ENCODE assay signal across 17 cellular contexts in genomic region chr5:123882946-123883345, GRCh38.
A peak's percentile ranks its signal among the peaks of the same experiment; 100 is the strongest.
DNase-seq lines count a peak whose midpoint lies in the region; ATAC-seq, FAIRE-seq and TF ChIP-seq lines count a peak whose summit lies in the region.
"Had no signal": no experiment of that assay in that cellular context is flagged by ENCODE, and none has a peak within 500 bp of the region (broad histone marks: within the 10 kb centered on the region; RNA-seq: fewer than 3 reads in every experiment).

No MANE protein-coding gene starts in this region.

- no peaks in the 10 kb centered on the region for H3K9me3 ChIP-seq in A549
- H3K9me3 ChIP-seq in HEK293 (ENCODE audit: control insufficient read depth, insufficient read depth, low read depth, low read length): no peaks in the 10 kb centered on the region
- H3K9me3 ChIP-seq: SJSA1 had no signal

- H3K4me1 Mint-ChIP-seq in glutamatergic neuron (ENCODE audit: low read depth, unreplicated experiment): peaks cover 12% of the 10 kb centered on the region

- H3K27me3 Mint-ChIP-seq in glutamatergic neuron (ENCODE audit: unreplicated experiment): no peaks in the 10 kb centered on the region
- H3K27me3 Mint-ChIP-seq: activated naive CD8-positive, alpha-beta T cell had no signal

- ATAC-seq in A549 (0 out of 6 replicates have a peak, but pooled peaks of 1 of the 2 experiments have one; percentile 31), HG03439 (IDR thresholded peaks at IDR 0.05; ENCODE audit: unreplicated experiment) (no peak)

- WGBS in A549 (ENCODE audit: missing lambda C conversion rate): 16% methylated on average over 3 of the region's 3 CpGs

- H3K4me2 ChIP-seq in A549: peak overlapping the region; percentile 45

- DNase-seq in A549 (ENCODE audit: low read depth in 1 of 2, low spot score in 1 of 2): no peak
- DNase-seq in glutamatergic neuron: no peak
- no peak for DNase-seq in amniotic stem cell (lab: John Stamatoyannopoulos, UW)
- DNase-seq in GM13976 (ENCODE audit: low spot score): no peak
- no peak for DNase-seq in Ammon's horn (ENCODE audit: low spot score)
- DNase-seq: NCI-H146; NCI-H524 treated with DMSO at 0.1 percent for 48 hours; retina; stimulated activated CD4-positive, alpha-beta T cell treated with anti-CD3 and anti-CD28 coated beads, Interleukin-2, amount 100 ng/mL, for 48 hours; WERI-Rb-1 had no signal

- in situ Hi-C loops in GM13976 (cut with MboI; ENCODE audit: low sequenced_read_pairs, unreplicated experiment): no loop called here

- CTCF ChIA-PET in A549 (lab: Yijun Ruan, JAX) (no interaction called here), HEK293 (lab: Yijun Ruan, JAX) (interaction anchor here (0.6 to 0.9 kb wide), 3 partner anchors 55 to 1444 kb away, joined by 3 to 4 read pairs (median 4); no protein-coding TSS in a partner anchor)

- peak overlapping the region; percentile 3 for H3K4me3 Mint-ChIP-seq in glutamatergic neuron (ENCODE audit: unreplicated experiment)
- H3K4me3 Mint-ChIP-seq: activated naive CD8-positive, alpha-beta T cell had no signal

- no peak for TF ChIP-seq CTCF in A549 (IDR thresholded peaks at IDR 0.05)
- TF ChIP-seq CTCF in HEK293 (tag by site-specific recombination; IDR thresholded peaks at IDR 0.05): no peak
- TF ChIP-seq CTCF in glutamatergic neuron (IDR thresholded peaks at IDR 0.05; ENCODE audit: partially characterized antibody, unreplicated experiment): no peak
- no peak for TF ChIP-seq CTCF in GM13976 (IDR thresholded peaks at IDR 0.05; ENCODE audit: borderline replicate concordance, control extremely low read depth, extremely low read depth, insufficient read depth, missing control alignments)

- no peaks in the 10 kb centered on the region for H3K36me3 ChIP-seq in HEK293 (ENCODE audit: control insufficient read depth in 2 of 2, insufficient read depth in 1 of 2, low read length in 2 of 2)
- H3K36me3 ChIP-seq: SJSA1, WERI-Rb-1 had no signal

- no peak for FAIRE-seq in A549 (lab: Jason Lieb, UNC)
- FAIRE-seq in TTC549 (lab: Jason Lieb, UNC): peak; percentile 99
- FAIRE-seq: urothelium cell line had no signal

- POLR2A ChIA-PET in A549 (lab: Yijun Ruan, JAX): no interaction called here
- POLR2A ChIA-PET in HEK293 (lab: Yijun Ruan, JAX): interaction anchor here (1.6 kb wide), 1 partner anchor 34 kb away, joined by 4 read pairs; no protein-coding TSS in a partner anchor

- peaks cover 5% of the 10 kb centered on the region for H3K36me3 Mint-ChIP-seq in glutamatergic neuron (ENCODE audit: unreplicated experiment)
- H3K36me3 Mint-ChIP-seq: activated naive CD8-positive, alpha-beta T cell had no signal

- TF ChIP-seq EP300 in A549 (IDR thresholded peaks at IDR 0.05): no peak

- H3K4me3 ChIP-seq in A549: no peak overlapping the region
- H3K4me3 ChIP-seq in HEK293 (ENCODE audit: low read depth, low read length): peak overlapping the region; percentile 5
- H3K4me3 ChIP-seq: coronary artery, SJSA1 had no signal

- H3K4me1 ChIP-seq in A549 (peaks cover 6% of the 10 kb centered on the region; the same call in 1 of the 3 replicates), HEK293 (ENCODE audit: control insufficient read depth, insufficient read depth, low read length) (peaks cover 16% of the 10 kb centered on the region; the same call in 1 of the 2 replicates)

- TF ChIP-seq RAD21 in A549 (conservative IDR thresholded peaks at IDR 0.05 in 1 of 2, IDR thresholded peaks at IDR 0.05 in 1 of 2): no peak

- H3K9me3 Mint-ChIP-seq in glutamatergic neuron (ENCODE audit: unreplicated experiment): no peaks in the 10 kb centered on the region

- no peak for TF ChIP-seq POLR2A in A549 (IDR thresholded peaks at IDR 0.05; ENCODE audit: low read length)

- peak overlapping the region; percentile 14 for H3K27ac Mint-ChIP-seq in glutamatergic neuron (ENCODE audit: unreplicated experiment)
- H3K27ac Mint-ChIP-seq: activated naive CD8-positive, alpha-beta T cell had no signal

- no peak overlapping the region for H3K27ac ChIP-seq in A549
- peak overlapping the region; percentile 84 for H3K27ac ChIP-seq in HEK293 (ENCODE audit: extremely low read depth, low read depth, low read length)
- H3K27ac ChIP-seq: coronary artery, SJSA1, WERI-Rb-1 had no signal

TF ChIP-seq in A549, 52 proteins besides CTCF, POLR2A, EP300 and RAD21:
- no peak for TF ChIP-seq CHD2 (IDR thresholded peaks at IDR 0.05; ENCODE audit: low read length, partially characterized antibody)
- no peak for TF ChIP-seq NFE2L2 (conservative IDR thresholded peaks at IDR 0.05; ENCODE audit: low read length)
- TF ChIP-seq RNF2 (IDR thresholded peaks at IDR 0.05; ENCODE audit: borderline replicate concordance, low read depth): no peak
- TF ChIP-seq FOSL2 (IDR thresholded peaks at IDR 0.05): no peak
- TF ChIP-seq FOSL2 (CRISPR knock-in tag; IDR thresholded peaks at IDR 0.05): no peak
- no peak for TF ChIP-seq TP53 (CRISPR knock-in tag; IDR thresholded peaks at IDR 0.05)
- TF ChIP-seq FOSB (CRISPR knock-in tag; IDR thresholded peaks at IDR 0.05): no peak
- no peak for TF ChIP-seq CHD4 (IDR thresholded peaks at IDR 0.05; ENCODE audit: borderline replicate concordance)
- TF ChIP-seq RFX5 (IDR thresholded peaks at IDR 0.05): no peak
- TF ChIP-seq ZC3H11A (IDR thresholded peaks at IDR 0.05): no peak
- no peak for TF ChIP-seq KDM1A (IDR thresholded peaks at IDR 0.05; ENCODE audit: low read depth)
- no peak for TF ChIP-seq BCL3 (IDR thresholded peaks at IDR 0.05)

TF ChIP-seq in HEK293, 187 proteins besides CTCF, POLR2A, EP300 and RAD21 (continues in another document):
- no peak for TF ChIP-seq ZNF214 (tag by site-specific recombination; IDR thresholded peaks at IDR 0.05; ENCODE audit: borderline replicate concordance)
- TF ChIP-seq ZNF514 (tag by site-specific recombination; IDR thresholded peaks at IDR 0.05): no peak
- peak; percentile 30; the same call in 1 of the 2 replicates for TF ChIP-seq PATZ1 (tag by site-specific recombination; IDR thresholded peaks at IDR 0.05)
- no peak for TF ChIP-seq SCRT1 (tag by site-specific recombination; IDR thresholded peaks at IDR 0.05; ENCODE audit: borderline replicate concordance)
- no peak for TF ChIP-seq KLF1 (tag by site-specific recombination; IDR thresholded peaks at IDR 0.05)
- TF ChIP-seq SP3 (tag by site-specific recombination; IDR thresholded peaks at IDR 0.05): no peak
- TF ChIP-seq ZXDB (tag by site-specific recombination; IDR thresholded peaks at IDR 0.05): peak; percentile 66
- 0 out of 2 replicates have a peak, but pooled peaks have one; percentile 6 for TF ChIP-seq KLF10 (tag by site-specific recombination; IDR thresholded peaks at IDR 0.05)
- peak; percentile 84 for TF ChIP-seq ZEB2 (tag by site-specific recombination; IDR thresholded peaks at IDR 0.05)
- TF ChIP-seq BCL6B (tag by site-specific recombination; IDR thresholded peaks at IDR 0.05): peak; percentile 95
- TF ChIP-seq ZSCAN30 (tag by site-specific recombination; IDR thresholded peaks at IDR 0.05): 0 out of 2 replicates have a peak, but pooled peaks have one; percentile 35
- 0 out of 2 replicates have a peak, but pooled peaks have one; percentile 20 for TF ChIP-seq WT1 (tag by site-specific recombination; IDR thresholded peaks at IDR 0.05)
- TF ChIP-seq ZNF133 (tag by site-specific recombination; IDR thresholded peaks at IDR 0.05): no peak
- no peak for TF ChIP-seq ZNF433 (tag by site-specific recombination; IDR thresholded peaks at IDR 0.05; ENCODE audit: low read depth)
- no peak for TF ChIP-seq ZNF292 (tag by site-specific recombination; IDR thresholded peaks at IDR 0.05; ENCODE audit: borderline replicate concordance, low read depth)
- no peak for TF ChIP-seq ELK4 (IDR thresholded peaks at IDR 0.05; ENCODE audit: borderline replicate concordance, low read depth, low read length)
- TF ChIP-seq ZNF324 (tag by site-specific recombination; IDR thresholded peaks at IDR 0.05): no peak
- TF ChIP-seq TCF7L2 (IDR thresholded peaks at IDR 0.05; ENCODE audit: borderline replicate concordance, low read depth, low read length): no peak
- TF ChIP-seq ZNF580 (tag by site-specific recombination; IDR thresholded peaks at IDR 0.05): no peak
